Comparison of ENCODE assay signal across 10 cellular contexts in genomic region chr2:33086400-33087015, GRCh38.
DNase-seq lines count a peak whose midpoint lies in the region; ATAC-seq and TF ChIP-seq lines count a peak whose summit lies in the region.
"Had no signal": no experiment of that assay in that cellular context is flagged by ENCODE, and none has a peak within 500 bp of the region (broad histone marks: within the 10 kb centered on the region; RNA-seq: fewer than 3 reads in every experiment).

No MANE protein-coding gene starts in this region.

- H3K27me3 ChIP-seq in breast epithelium (no peaks in the 10 kb centered on the region), ascending aorta (no peaks in the 10 kb centered on the region), right cardiac atrium (ENCODE audit: control insufficient read depth, insufficient read depth) (no peaks in the 10 kb centered on the region), upper lobe of right lung (no peaks in the 10 kb centered on the region)

- H3K9me3 ChIP-seq in breast epithelium (no peaks in the 10 kb centered on the region), ascending aorta (no peaks in the 10 kb centered on the region), right cardiac atrium (ENCODE audit: control insufficient read depth, low read length) (no peaks in the 10 kb centered on the region), upper lobe of right lung (no peaks in the 10 kb centered on the region)

- TF ChIP-seq CTCF in MCF 10A (IDR thresholded peaks at IDR 0.05; ENCODE audit: unreplicated experiment) (peak; percentile 20), breast epithelium (IDR thresholded peaks at IDR 0.05) (no peak), ascending aorta (IDR thresholded peaks at IDR 0.05) (no peak), upper lobe of right lung (IDR thresholded peaks at IDR 0.05) (peak; percentile 32), GM13976 (IDR thresholded peaks at IDR 0.05; ENCODE audit: borderline replicate concordance, control extremely low read depth, extremely low read depth, insufficient read depth, missing control alignments) (no peak)

- DNase-seq in MCF 10A (ENCODE audit: unreplicated experiment), result no peak
- DNase-seq in breast epithelium (ENCODE audit: low spot score in 2 of 2), result no peak
- DNase-seq in ascending aorta (ENCODE audit: low spot score in 2 of 2), result no peak
- DNase-seq in right cardiac atrium, result no peak
- no peak for DNase-seq in upper lobe of right lung
- no peak for DNase-seq in NCI-H2081 (lab: John Stamatoyannopoulos, UW)
- no peak for DNase-seq in NCI-H748 (lab: John Stamatoyannopoulos, UW; ENCODE audit: unreplicated experiment)
- no peak for DNase-seq in GM13976 (ENCODE audit: low spot score)
- DNase-seq: NCI-H2171 treated with DMSO at 0.1 percent for 48 hours had no signal

- H3K4me1 ChIP-seq in breast epithelium (no peaks in the 10 kb centered on the region), ascending aorta (peaks cover 5 to 27% of the 10 kb centered on the region in 2 donors), right cardiac atrium (ENCODE audit: control insufficient read depth, insufficient read depth, low read length) (peaks cover 17% of the 10 kb centered on the region), upper lobe of right lung (peaks cover 9% of the 10 kb centered on the region)

- BruUV-seq in MCF 10A (replicated peaks; lab: Mats Ljungman, UMichigan), result no TSS peak

- H3K4me3 Mint-ChIP-seq in MCF 10A (ENCODE audit: unreplicated experiment), result no peak overlapping the region

- no peaks in the 10 kb centered on the region for H3K36me3 Mint-ChIP-seq in MCF 10A (ENCODE audit: insufficient read depth, unreplicated experiment)

- ATAC-seq in right cardiac atrium, result peak; percentile 54 to 67
- ATAC-seq in upper lobe of right lung, result peak; percentile 46

- WGBS in right cardiac atrium, result 13% methylated on average over 9 of the region's 9 CpGs

- POLR2A ChIA-PET in MCF 10A (lab: Yijun Ruan, JAX), result no interaction called here

- no peak for TF ChIP-seq POLR2A in breast epithelium (IDR thresholded peaks at IDR 0.05)

- no peaks in the 10 kb centered on the region for H3K27me3 Mint-ChIP-seq in MCF 10A (ENCODE audit: insufficient read depth, unreplicated experiment)
- H3K27me3 Mint-ChIP-seq: brain had no signal

- in situ Hi-C loops in GM13976 (cut with MboI; ENCODE audit: low sequenced_read_pairs, unreplicated experiment), result no loop called here

- H3K4me3 ChIP-seq in breast epithelium, result no peak overlapping the region
- no peak overlapping the region for H3K4me3 ChIP-seq in ascending aorta
- H3K4me3 ChIP-seq in right cardiac atrium (ENCODE audit: low read length), result no peak overlapping the region
- no peak overlapping the region for H3K4me3 ChIP-seq in upper lobe of right lung

- intact Hi-C loops in MCF 10A (cut with micrococcal nuclease) (loop anchor here (1.0 to 2.0 kb wide), 2 partner anchors 51 to 314 kb away; no protein-coding TSS in a partner anchor), breast epithelium (cut with DNase I; ENCODE audit: low total_unique reads) (no loop called here), ascending aorta (cut with DNase I) (no loop called here), right cardiac atrium (cut with DNase I) (no loop called here), upper lobe of right lung (cut with DNase I) (no loop called here)

- peak overlapping the region in 1 of 2 donors; percentile 14 for H3K27ac ChIP-seq in breast epithelium
- peak overlapping the region; percentile 53 to 69 for H3K27ac ChIP-seq in ascending aorta
- no peak overlapping the region for H3K27ac ChIP-seq in right cardiac atrium (ENCODE audit: low read length)
- no peak overlapping the region for H3K27ac ChIP-seq in upper lobe of right lung

- H3K4me1 Mint-ChIP-seq in MCF 10A (ENCODE audit: insufficient read depth, unreplicated experiment), result peaks cover 10% of the 10 kb centered on the region

- H3K36me3 ChIP-seq in breast epithelium (no peaks in the 10 kb centered on the region), ascending aorta (no peaks in the 10 kb centered on the region), upper lobe of right lung (no peaks in the 10 kb centered on the region)

- CTCF ChIA-PET in MCF 10A (lab: Yijun Ruan, JAX), result interaction anchor here (0.5 to 3.1 kb wide), 16 partner anchors 12 to 1172 kb away, joined by 3 to 31 read pairs (median 3); no protein-coding TSS in a partner anchor

- no peaks in the 10 kb centered on the region for H3K9me3 Mint-ChIP-seq in MCF 10A (ENCODE audit: unreplicated experiment)

- H3K27ac Mint-ChIP-seq in MCF 10A (ENCODE audit: low read depth, unreplicated experiment), result no peak overlapping the region

Comparison
In these comparisons a context has a peak if more than half of its experiments do, and no peak if none do; other contexts are left out.
1. CTCF ChIP-seq: peak in MCF 10A (single experiment) and upper lobe of right lung (single experiment); none in breast epithelium (0 of 3), ascending aorta (0 of 3) and GM13976 (single experiment).
2. H3K27ac ChIP-seq: peak in ascending aorta (2 of 2); none in right cardiac atrium (single experiment) and upper lobe of right lung (single experiment).